ENCODE assay signal across 9 cellular contexts in the genomic region with DNA sequence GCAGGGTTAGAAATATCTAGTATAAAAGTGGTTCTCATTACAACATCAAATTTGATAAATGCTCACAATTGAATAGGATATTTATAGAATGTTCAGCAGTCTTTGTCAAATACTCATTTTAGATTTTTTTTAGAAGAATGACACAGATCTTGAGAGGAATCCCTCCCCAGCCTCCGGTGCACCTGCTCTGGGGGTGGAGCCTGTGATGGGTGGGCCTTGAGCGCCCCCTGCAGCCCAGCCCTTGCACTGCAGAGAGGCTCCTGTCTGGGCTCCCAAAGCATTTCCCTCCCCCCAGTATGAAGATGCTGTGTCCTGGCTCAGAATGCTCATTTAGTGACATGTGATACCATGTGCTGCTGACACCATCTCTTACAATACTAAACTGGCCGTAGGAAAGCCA.
DNase-seq lines count a peak whose midpoint lies in the region; ATAC-seq, FAIRE-seq and TF ChIP-seq lines count a peak whose summit lies in the region.
"Had no signal": no experiment of that assay in that cellular context is flagged by ENCODE, and none has a peak within 500 bp of the region (broad histone marks: within the 10 kb centered on the region; RNA-seq: fewer than 3 reads in every experiment).

No MANE protein-coding gene starts in this region.

- FAIRE-seq in RCC 7860 (lab: Jason Lieb, UNC), result no peak

- TF ChIP-seq CTCF in GM12873 (IDR thresholded peaks at IDR 0.05; ENCODE audit: insufficient read depth, low read depth, low read length, missing control alignments), result peak; percentile 65

- peak in 3 of 5 donors; percentile 30 to 41 (median 32) for DNase-seq in T-helper 1 cell
- DNase-seq in activated gamma-delta T cell treated with anti-CD3 and anti-CD28 coated beads, Interleukin-2, amount 50 U/mL, for 16 hours (ENCODE audit: low read depth), result peak; percentile 20
- peak; percentile 40 for DNase-seq in stimulated activated CD4-positive, alpha-beta T cell treated with anti-CD3 and anti-CD28 coated beads, Interleukin-4, amount 100 ng/mL, for 24 hours
- DNase-seq in D341Med (ENCODE audit: low spot score), result no peak
- no peak for DNase-seq in A172 (ENCODE audit: low spot score)
- DNase-seq in RCC 7860 (ENCODE audit: low spot score), result no peak
- DNase-seq: HFFc6 had no signal

- no peak for ATAC-seq in GM21447 (IDR thresholded peaks at IDR 0.05; ENCODE audit: unreplicated experiment)

Comparison
In these comparisons a context has a peak if more than half of its experiments do, and no peak if none do; other contexts are left out.
1. DNase-seq: peak in T-helper 1 cell (3 of 5), activated gamma-delta T cell treated with anti-CD3 and anti-CD28 coated beads, Interleukin-2, amount 50 U/mL, for 16 hours (single experiment) and stimulated activated CD4-positive, alpha-beta T cell treated with anti-CD3 and anti-CD28 coated beads, Interleukin-4, amount 100 ng/mL, for 24 hours (single experiment); none in D341Med (single experiment), A172 (single experiment) and RCC 7860 (single experiment).